In the genomic region with DNA sequence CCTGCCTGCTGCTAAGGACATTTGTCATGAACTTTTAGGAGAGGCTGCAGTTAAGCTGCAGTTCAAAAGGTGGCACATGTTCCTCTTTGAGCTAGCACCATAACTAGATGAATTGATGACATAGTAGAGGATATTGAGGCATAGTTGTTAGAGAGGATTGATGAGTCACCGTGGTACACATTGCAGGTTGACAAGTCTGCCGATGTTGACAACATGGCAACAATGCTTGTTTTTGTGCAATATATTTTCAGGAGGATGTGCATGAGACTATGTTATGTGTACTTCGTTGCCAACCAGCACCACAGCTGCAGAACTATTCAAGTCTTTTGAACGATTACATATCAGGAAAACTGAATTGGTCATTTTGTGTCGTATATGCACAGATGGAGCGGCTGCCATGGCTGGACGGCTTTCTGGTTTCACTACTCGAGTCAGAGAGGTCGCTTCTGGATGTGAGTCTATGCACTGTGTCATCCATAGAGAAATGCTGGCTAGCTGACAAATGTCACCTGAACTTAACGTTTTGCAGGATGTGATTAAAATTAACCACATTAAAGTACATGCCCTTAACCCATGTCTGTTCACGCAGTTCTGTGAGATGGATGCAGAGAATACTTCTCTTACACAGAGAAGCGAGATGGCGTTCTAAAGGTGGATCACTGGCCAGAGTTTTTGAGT, we compare ENCODE assay signal across 1 cellular context.
TF ChIP-seq lines count a peak whose summit lies in the region.

No MANE protein-coding gene starts in this region.

TF ChIP-seq in K562, 482 proteins besides CTCF, POLR2A, EP300 and RAD21 (continued from another document):
- TF ChIP-seq, protein P1, sequence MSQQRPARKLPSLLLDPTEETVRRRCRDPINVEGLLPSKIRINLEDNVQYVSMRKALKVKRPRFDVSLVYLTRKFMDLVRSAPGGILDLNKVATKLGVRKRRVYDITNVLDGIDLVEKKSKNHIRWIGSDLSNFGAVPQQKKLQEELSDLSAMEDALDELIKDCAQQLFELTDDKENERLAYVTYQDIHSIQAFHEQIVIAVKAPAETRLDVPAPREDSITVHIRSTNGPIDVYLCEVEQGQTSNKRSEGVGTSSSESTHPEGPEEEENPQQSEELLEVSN (IDR thresholded peaks at IDR 0.05; ENCODE audit: borderline replicate concordance in 1 of 2, extremely low read depth in 1 of 2, insufficient read depth in 1 of 2, insufficient read length in 1 of 2, low read depth in 1 of 2, low read length in 1 of 2, poor library complexity in 1 of 2, severe bottlenecking in 1 of 2) = no peak
- no peak for TF ChIP-seq POLR3A (IDR thresholded peaks at IDR 0.05; ENCODE audit: borderline replicate concordance, extremely low read depth, insufficient read depth, insufficient read length)
- no peak for TF ChIP-seq MTF1 (CRISPR knock-in tag; IDR thresholded peaks at IDR 0.05; ENCODE audit: borderline replicate concordance)
- TF ChIP-seq POLR2B (IDR thresholded peaks at IDR 0.05; ENCODE audit: low read depth, partially characterized antibody) = peak; percentile 12
- no peak for TF ChIP-seq ZC3H11A (IDR thresholded peaks at IDR 0.05; ENCODE audit: low read depth, low read length)
- TF ChIP-seq MTA3 (IDR thresholded peaks at IDR 0.05; ENCODE audit: borderline replicate concordance) = no peak
- TF ChIP-seq FOXA1 (IDR thresholded peaks at IDR 0.05; ENCODE audit: borderline replicate concordance) = no peak
- TF ChIP-seq CLOCK (CRISPR knock-in tag; IDR thresholded peaks at IDR 0.05; ENCODE audit: borderline replicate concordance) = no peak
- TF ChIP-seq, protein P2, sequence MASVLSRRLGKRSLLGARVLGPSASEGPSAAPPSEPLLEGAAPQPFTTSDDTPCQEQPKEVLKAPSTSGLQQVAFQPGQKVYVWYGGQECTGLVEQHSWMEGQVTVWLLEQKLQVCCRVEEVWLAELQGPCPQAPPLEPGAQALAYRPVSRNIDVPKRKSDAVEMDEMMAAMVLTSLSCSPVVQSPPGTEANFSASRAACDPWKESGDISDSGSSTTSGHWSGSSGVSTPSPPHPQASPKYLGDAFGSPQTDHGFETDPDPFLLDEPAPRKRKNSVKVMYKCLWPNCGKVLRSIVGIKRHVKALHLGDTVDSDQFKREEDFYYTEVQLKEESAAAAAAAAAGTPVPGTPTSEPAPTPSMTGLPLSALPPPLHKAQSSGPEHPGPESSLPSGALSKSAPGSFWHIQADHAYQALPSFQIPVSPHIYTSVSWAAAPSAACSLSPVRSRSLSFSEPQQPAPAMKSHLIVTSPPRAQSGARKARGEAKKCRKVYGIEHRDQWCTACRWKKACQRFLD (CRISPR knock-in tag; IDR thresholded peaks at IDR 0.05) = no peak
- TF ChIP-seq ZC3H4 (CRISPR knock-in tag; IDR thresholded peaks at IDR 0.05; ENCODE audit: borderline replicate concordance) = no peak
- TF ChIP-seq FOXA3 (CRISPR knock-in tag; conservative IDR thresholded peaks at IDR 0.05 in 1 of 2, IDR thresholded peaks at IDR 0.05 in 1 of 2) = no peak
- TF ChIP-seq, protein P3, sequence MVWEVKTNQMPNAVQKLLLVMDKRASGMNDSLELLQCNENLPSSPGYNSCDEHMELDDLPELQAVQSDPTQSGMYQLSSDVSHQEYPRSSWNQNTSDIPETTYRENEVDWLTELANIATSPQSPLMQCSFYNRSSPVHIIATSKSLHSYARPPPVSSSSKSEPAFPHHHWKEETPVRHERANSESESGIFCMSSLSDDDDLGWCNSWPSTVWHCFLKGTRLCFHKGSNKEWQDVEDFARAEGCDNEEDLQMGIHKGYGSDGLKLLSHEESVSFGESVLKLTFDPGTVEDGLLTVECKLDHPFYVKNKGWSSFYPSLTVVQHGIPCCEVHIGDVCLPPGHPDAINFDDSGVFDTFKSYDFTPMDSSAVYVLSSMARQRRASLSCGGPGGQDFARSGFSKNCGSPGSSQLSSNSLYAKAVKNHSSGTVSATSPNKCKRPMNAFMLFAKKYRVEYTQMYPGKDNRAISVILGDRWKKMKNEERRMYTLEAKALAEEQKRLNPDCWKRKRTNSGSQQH (CRISPR knock-in tag; IDR thresholded peaks at IDR 0.05) = no peak
- TF ChIP-seq DDX20 (tag; IDR thresholded peaks at IDR 0.05; ENCODE audit: low read depth) = no peak
- no peak for TF ChIP-seq MTA2 (IDR thresholded peaks at IDR 0.05; ENCODE audit: low read depth)
- TF ChIP-seq, protein P4, sequence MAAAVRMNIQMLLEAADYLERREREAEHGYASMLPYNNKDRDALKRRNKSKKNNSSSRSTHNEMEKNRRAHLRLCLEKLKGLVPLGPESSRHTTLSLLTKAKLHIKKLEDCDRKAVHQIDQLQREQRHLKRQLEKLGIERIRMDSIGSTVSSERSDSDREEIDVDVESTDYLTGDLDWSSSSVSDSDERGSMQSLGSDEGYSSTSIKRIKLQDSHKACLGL (CRISPR knock-in tag; IDR thresholded peaks at IDR 0.05; ENCODE audit: borderline replicate concordance, poor library complexity, severe bottlenecking) = no peak
- TF ChIP-seq ZNF780A (CRISPR knock-in tag; IDR thresholded peaks at IDR 0.05) = no peak
- no peak for TF ChIP-seq NR3C1 (CRISPR knock-in tag; IDR thresholded peaks at IDR 0.05)
- no peak for TF ChIP-seq SPI1 (IDR thresholded peaks at IDR 0.05; ENCODE audit: borderline replicate concordance, low read depth, low read length)
- TF ChIP-seq POLR2G (IDR thresholded peaks at IDR 0.05; ENCODE audit: low read depth, low read length) = peak; percentile 53
- TF ChIP-seq THRAP3 (IDR thresholded peaks at IDR 0.05; ENCODE audit: borderline replicate concordance) = 0 out of 2 replicates have a peak, but pooled peaks have one; percentile 21
- no peak for TF ChIP-seq ZZZ3 (IDR thresholded peaks at IDR 0.05)
- no peak for TF ChIP-seq SMARCA4 (IDR thresholded peaks at IDR 0.05)
- peak; percentile 57 for TF ChIP-seq ATF3 (IDR thresholded peaks at IDR 0.05)
- TF ChIP-seq ATF3 (CRISPR knock-in tag; conservative IDR thresholded peaks at IDR 0.05) = no peak
- no peak for TF ChIP-seq KAT2B (IDR thresholded peaks at IDR 0.05; ENCODE audit: low read depth, low read length)
- TF ChIP-seq NFXL1 (CRISPR knock-in tag; IDR thresholded peaks at IDR 0.05) = no peak
- TF ChIP-seq CREM (IDR thresholded peaks at IDR 0.05; ENCODE audit: low read depth) = no peak
- TF ChIP-seq HNRNPUL1 (IDR thresholded peaks at IDR 0.05; ENCODE audit: low read length) = no peak
- no peak for TF ChIP-seq HNRNPK (IDR thresholded peaks at IDR 0.05; ENCODE audit: low read depth, low read length, poor library complexity, severe bottlenecking)
- peak; percentile 44 for TF ChIP-seq SUPT5H (IDR thresholded peaks at IDR 0.05)
- TF ChIP-seq PCBP2 (IDR thresholded peaks at IDR 0.05; ENCODE audit: low read depth, low read length, poor library complexity, severe bottlenecking) = no peak
- no peak for TF ChIP-seq FOXJ2 (tag; IDR thresholded peaks at IDR 0.05)
- TF ChIP-seq PHF8 (IDR thresholded peaks at IDR 0.05; ENCODE audit: borderline replicate concordance, low read length) = no peak
- no peak for TF ChIP-seq HDAC6 (IDR thresholded peaks at IDR 0.05; ENCODE audit: low read depth, low read length)
- no peak for TF ChIP-seq RBM39 (optimal IDR thresholded peaks at IDR 0.05; ENCODE audit: low read depth, low read length)
- TF ChIP-seq, protein P5, sequence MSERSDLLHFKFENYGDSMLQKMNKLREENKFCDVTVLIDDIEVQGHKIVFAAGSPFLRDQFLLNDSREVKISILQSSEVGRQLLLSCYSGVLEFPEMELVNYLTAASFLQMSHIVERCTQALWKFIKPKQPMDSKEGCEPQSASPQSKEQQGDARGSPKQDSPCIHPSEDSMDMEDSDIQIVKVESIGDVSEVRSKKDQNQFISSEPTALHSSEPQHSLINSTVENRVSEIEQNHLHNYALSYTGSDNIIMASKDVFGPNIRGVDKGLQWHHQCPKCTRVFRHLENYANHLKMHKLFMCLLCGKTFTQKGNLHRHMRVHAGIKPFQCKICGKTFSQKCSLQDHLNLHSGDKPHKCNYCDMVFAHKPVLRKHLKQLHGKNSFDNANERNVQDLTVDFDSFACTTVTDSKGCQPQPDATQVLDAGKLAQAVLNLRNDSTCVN (CRISPR knock-in tag; IDR thresholded peaks at IDR 0.05) = no peak
- no peak for TF ChIP-seq CEBPB (tag; IDR thresholded peaks at IDR 0.05)
- TF ChIP-seq, protein P6, sequence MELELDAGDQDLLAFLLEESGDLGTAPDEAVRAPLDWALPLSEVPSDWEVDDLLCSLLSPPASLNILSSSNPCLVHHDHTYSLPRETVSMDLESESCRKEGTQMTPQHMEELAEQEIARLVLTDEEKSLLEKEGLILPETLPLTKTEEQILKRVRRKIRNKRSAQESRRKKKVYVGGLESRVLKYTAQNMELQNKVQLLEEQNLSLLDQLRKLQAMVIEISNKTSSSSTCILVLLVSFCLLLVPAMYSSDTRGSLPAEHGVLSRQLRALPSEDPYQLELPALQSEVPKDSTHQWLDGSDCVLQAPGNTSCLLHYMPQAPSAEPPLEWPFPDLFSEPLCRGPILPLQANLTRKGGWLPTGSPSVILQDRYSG (tag; conservative IDR thresholded peaks at IDR 0.05; ENCODE audit: low read depth) = no peak
- no peak for TF ChIP-seq MEF2D (tag; conservative IDR thresholded peaks at IDR 0.05; ENCODE audit: low read depth)
- no peak for TF ChIP-seq E2F8 (IDR thresholded peaks at IDR 0.05; ENCODE audit: low read depth, partially characterized antibody)
- TF ChIP-seq, protein P7, sequence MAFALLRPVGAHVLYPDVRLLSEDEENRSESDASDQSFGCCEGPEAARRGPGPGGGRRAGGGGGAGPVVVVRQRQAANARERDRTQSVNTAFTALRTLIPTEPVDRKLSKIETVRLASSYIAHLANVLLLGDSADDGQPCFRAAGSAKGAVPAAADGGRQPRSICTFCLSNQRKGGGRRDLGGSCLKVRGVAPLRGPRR (CRISPR knock-in tag; IDR thresholded peaks at IDR 0.05) = no peak
- TF ChIP-seq PTBP1 (IDR thresholded peaks at IDR 0.05; ENCODE audit: low read depth, low read length) = no peak
- TF ChIP-seq HDAC3 (IDR thresholded peaks at IDR 0.05; ENCODE audit: borderline replicate concordance, partially characterized antibody) = no peak
- peak; percentile 33; the same call in 1 of the 2 replicates for TF ChIP-seq ZNF316 (IDR thresholded peaks at IDR 0.05)
